In the genomic region with DNA sequence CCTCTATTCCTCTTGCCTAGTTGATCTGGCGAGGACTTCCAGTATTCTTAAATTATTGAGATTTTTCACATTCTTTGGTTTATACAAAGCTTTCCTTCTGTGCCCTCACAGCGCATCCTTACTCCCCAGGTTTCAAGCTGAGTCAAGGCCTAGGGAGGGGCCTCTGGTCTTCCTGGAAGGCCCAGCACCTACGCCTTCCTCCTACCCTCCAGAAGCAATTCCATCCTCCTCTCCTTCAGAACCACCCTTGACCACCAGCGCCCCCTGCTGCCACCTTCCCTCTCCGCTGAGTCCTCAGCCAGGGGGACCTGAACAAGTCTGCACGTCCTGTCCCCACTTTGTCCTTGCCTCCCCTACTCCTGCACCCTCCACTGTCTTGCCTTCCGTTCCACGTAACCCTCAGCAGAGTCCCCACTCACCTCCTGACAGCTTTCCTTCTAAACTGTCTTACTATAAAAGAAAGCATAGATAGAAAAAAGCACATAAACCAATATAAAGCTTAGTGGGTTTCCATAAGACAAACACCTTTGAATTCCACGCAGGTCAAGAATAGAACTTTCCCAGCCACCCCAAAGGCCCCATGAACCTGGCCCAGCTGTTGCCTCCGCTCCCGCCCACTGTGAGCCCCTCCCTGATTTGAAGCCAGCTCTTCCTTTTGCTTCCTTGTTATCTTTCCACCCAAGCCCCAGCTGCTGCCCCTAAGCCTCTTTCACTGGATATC, we compare ENCODE assay signal across 8 cellular contexts.
DNase-seq lines count a peak whose midpoint lies in the region; ATAC-seq and TF ChIP-seq lines count a peak whose summit lies in the region.

No MANE protein-coding gene starts in this region.

- no peak overlapping the region for H3K4me2 ChIP-seq in SU-DHL-6 (ENCODE audit: low read depth, low read length, poor library complexity, severe bottlenecking)

- no peak for TF ChIP-seq EP300 in Ishikawa (IDR thresholded peaks at IDR 0.05; ENCODE audit: borderline replicate concordance)

- peaks cover 33% of the 10 kb centered on the region for H3K36me3 ChIP-seq in GM06990 (ENCODE audit: control insufficient read depth, insufficient read depth, low read length)
- no peaks in the 10 kb centered on the region for H3K36me3 ChIP-seq in SU-DHL-6 (ENCODE audit: low read length)

- TF ChIP-seq CTCF in GM06990 (IDR thresholded peaks at IDR 0.05; ENCODE audit: insufficient read depth, low read length, poor library complexity, severe bottlenecking) (peak; percentile 87), SU-DHL-6 (IDR thresholded peaks at IDR 0.05; ENCODE audit: insufficient read depth, low read length, poor library complexity, severe bottlenecking) (peak; percentile 32), cardiac fibroblast (IDR thresholded peaks at IDR 0.05; ENCODE audit: low read depth, low read length) (peak; percentile 91)

- no peaks in the 10 kb centered on the region for H3K79me2 ChIP-seq in SU-DHL-6 (ENCODE audit: insufficient read depth, low read length)

- intact Hi-C loops in left colon (cut with DNase I, micrococcal nuclease), result loop anchor here (2.0 to 10.0 kb wide), 2 partner anchors 326 to 328 kb away; no protein-coding TSS in a partner anchor

- no peak overlapping the region for H3K27ac ChIP-seq in SU-DHL-6 (ENCODE audit: low read depth, low read length)

- no peaks in the 10 kb centered on the region for H3F3A ChIP-seq in SU-DHL-6 (ENCODE audit: insufficient read depth)

- H3K9me2 ChIP-seq in SU-DHL-6 (replicated peaks; ENCODE audit: insufficient read depth, low read length), result no peaks in the 10 kb centered on the region

- H4K20me1 ChIP-seq in SU-DHL-6 (ENCODE audit: low read depth, low read length), result no peaks in the 10 kb centered on the region

- no peak overlapping the region for H3K9ac ChIP-seq in SU-DHL-6 (ENCODE audit: low read length)

- DNase-seq in GM06990 (ENCODE audit: extremely low read depth, insufficient read length) (peak; percentile 40), cardiac fibroblast (ENCODE audit: low read depth in 2 of 2) (peak; percentile 79 to 86), left colon (peak; percentile 65 to 88)
- DNase-seq in stimulated activated CD4-positive, alpha-beta T cell treated with anti-CD3 and anti-CD28 coated beads, Interleukin-4, amount 100 ng/mL, for 1 hour, result peak; percentile 65

- H2AFZ ChIP-seq in SU-DHL-6 (ENCODE audit: low read depth, low read length, severe bottlenecking), result no peak overlapping the region

- peak; percentile 97 for ATAC-seq in left colon
- no peak for ATAC-seq in HG03196 (IDR thresholded peaks at IDR 0.05; ENCODE audit: unreplicated experiment)
- no peak for ATAC-seq in HG02571 (IDR thresholded peaks at IDR 0.05; ENCODE audit: unreplicated experiment)

- H3K4me3 ChIP-seq in GM06990 (replicated peaks; ENCODE audit: low read depth, low read length), result no peak overlapping the region
- H3K4me3 ChIP-seq in SU-DHL-6 (ENCODE audit: insufficient read depth, low read length, poor library complexity, severe bottlenecking), result no peak overlapping the region
- no peak overlapping the region for H3K4me3 ChIP-seq in cardiac fibroblast (replicated peaks in 1 of 2; ENCODE audit: low read depth in 2 of 2, low read length in 2 of 2)

- TF ChIP-seq RAD21 in Ishikawa (IDR thresholded peaks at IDR 0.05; ENCODE audit: low read depth), result peak; percentile 74

- H3K27me3 ChIP-seq in GM06990 (replicated peaks; ENCODE audit: control insufficient read depth, insufficient read depth, low read length) (no peaks in the 10 kb centered on the region), SU-DHL-6 (ENCODE audit: low read length) (no peaks in the 10 kb centered on the region)

- peaks cover 5% of the 10 kb centered on the region; the same call in 1 of the 2 replicates for H3K9me3 ChIP-seq in SU-DHL-6 (ENCODE audit: insufficient read depth, low read length)

TF ChIP-seq in Ishikawa, 13 proteins besides CTCF, POLR2A, EP300 and RAD21:
- TF ChIP-seq NFIC (IDR thresholded peaks at IDR 0.05), result no peak
- no peak for TF ChIP-seq FOXM1 (IDR thresholded peaks at IDR 0.05; ENCODE audit: borderline replicate concordance, low read depth)
- TF ChIP-seq REST (IDR thresholded peaks at IDR 0.05; ENCODE audit: low read depth), result no peak
- TF ChIP-seq CEBPB (IDR thresholded peaks at IDR 0.05), result no peak
- no peak for TF ChIP-seq CREB1 (IDR thresholded peaks at IDR 0.05; ENCODE audit: low read depth)
- TF ChIP-seq ZBTB7A (IDR thresholded peaks at IDR 0.05; ENCODE audit: low read depth), result no peak
- TF ChIP-seq YY1 (IDR thresholded peaks at IDR 0.05; ENCODE audit: low read depth), result no peak
- TF ChIP-seq TCF12 (IDR thresholded peaks at IDR 0.05; ENCODE audit: low read depth), result no peak
- no peak for TF ChIP-seq MAX (IDR thresholded peaks at IDR 0.05)
- TF ChIP-seq USF1 (IDR thresholded peaks at IDR 0.05), result no peak
- TF ChIP-seq TEAD4 (IDR thresholded peaks at IDR 0.05), result no peak
- TF ChIP-seq EGR1 (IDR thresholded peaks at IDR 0.05), result no peak
- no peak for TF ChIP-seq TAF1 (IDR thresholded peaks at IDR 0.05; ENCODE audit: low read depth)

Comparison
In these comparisons a context has a peak if more than half of its experiments do, and no peak if none do; other contexts are left out.
1. CTCF ChIP-seq: peak in every context shown above with its lines; median percentile 91 in cardiac fibroblast; 87 in GM06990; 32 in SU-DHL-6.